In the genomic region with DNA sequence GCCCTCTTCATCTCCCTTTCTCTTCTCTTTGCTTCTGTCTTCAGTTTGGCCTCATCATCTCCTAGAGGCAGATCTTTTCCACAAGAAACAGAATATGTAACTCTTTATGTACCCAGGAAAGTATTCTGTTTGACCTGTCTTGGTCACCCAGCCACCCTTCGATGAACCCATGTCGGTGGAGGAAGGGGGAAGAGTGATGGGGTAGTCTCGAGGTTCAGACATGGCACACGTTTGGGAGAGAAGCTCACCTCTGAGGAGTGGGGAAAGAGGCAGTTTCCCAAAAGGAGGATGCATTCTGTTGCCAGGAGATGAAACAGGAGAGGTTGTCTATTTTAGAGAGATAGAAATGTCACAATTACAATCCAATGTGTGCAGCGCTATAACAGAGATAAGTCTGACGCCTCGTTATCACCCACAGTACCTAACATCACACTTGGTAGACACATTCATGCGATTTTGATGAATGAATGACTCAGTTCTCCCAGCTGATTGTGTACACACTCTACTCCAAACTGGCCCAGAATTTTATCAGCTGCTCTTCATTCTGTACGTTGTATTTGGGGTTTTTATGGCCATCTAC, we compare ENCODE assay signal across 8 cellular contexts. TPM values are rescaled to one million over a fixed set of nuclear protein-coding genes. Genes with fewer than 3 reads are reported as not detected.
A peak's percentile ranks its signal among the peaks of the same experiment; 100 is the strongest.
DNase-seq lines count a peak whose midpoint lies in the region; ATAC-seq and TF ChIP-seq lines count a peak whose summit lies in the region.

No MANE protein-coding gene starts in this region.

- H3K27me3 Mint-ChIP-seq in activated T-cell treated with anti-CD3 and anti-CD28 coated beads, Interleukin-2, amount 50 U/mL, for 4 hours (ENCODE audit: low read depth) = peaks cover 20% of the 10 kb centered on the region

- in situ Hi-C loops in GM13976 (cut with MboI; ENCODE audit: low sequenced_read_pairs, unreplicated experiment) = no loop called here

- no peaks in the 10 kb centered on the region for H3K9me3 ChIP-seq in adipocyte (ENCODE audit: control insufficient read depth, low read length)

- H3K4me1 ChIP-seq in adipocyte (ENCODE audit: control insufficient read depth, insufficient read depth, low read length) = peaks cover 35% of the 10 kb centered on the region

- H3K27me3 ChIP-seq in adipocyte (replicated peaks; ENCODE audit: control insufficient read depth, insufficient read depth, low read length) = no peaks in the 10 kb centered on the region

- no peaks in the 10 kb centered on the region for H3K9me3 Mint-ChIP-seq in activated T-cell treated with anti-CD3 and anti-CD28 coated beads, Interleukin-2, amount 50 U/mL, for 4 hours

- peak overlapping the region; percentile 77 for H3K4me3 Mint-ChIP-seq in activated T-cell treated with anti-CD3 and anti-CD28 coated beads, Interleukin-2, amount 50 U/mL, for 4 hours

- TF ChIP-seq CTCF in GM13976 (IDR thresholded peaks at IDR 0.05; ENCODE audit: borderline replicate concordance, control extremely low read depth, extremely low read depth, insufficient read depth, missing control alignments) = no peak

- no peaks in the 10 kb centered on the region for H3K36me3 Mint-ChIP-seq in activated T-cell treated with anti-CD3 and anti-CD28 coated beads, Interleukin-2, amount 50 U/mL, for 4 hours (ENCODE audit: insufficient read depth)

- ATAC-seq in activated T-cell treated with anti-CD3 and anti-CD28 coated beads, Interleukin-2, amount 50 U/mL, for 4 hours = peak; percentile 68 to 79

- H3K36me3 ChIP-seq in adipocyte (ENCODE audit: control insufficient read depth, insufficient read depth, low read length, severe bottlenecking) = no peaks in the 10 kb centered on the region

- H3K4me3 ChIP-seq in adipocyte (ENCODE audit: low read length) = peak overlapping the region; percentile 93

- DNase-seq in activated T-cell treated with anti-CD3 and anti-CD28 coated beads, Interleukin-2, amount 50 U/mL, for 4 hours = no peak
- no peak for DNase-seq in activated T-cell treated with anti-CD3 and anti-CD28 coated beads, Interleukin-2, amount 50 U/mL, for 1 hour
- DNase-seq in adipocyte (ENCODE audit: low read depth) (no peak), inferior parietal cortex (ENCODE audit: extremely low spot score) (peak; percentile 55), superior temporal gyrus (ENCODE audit: extremely low spot score) (peak; percentile 59), GM13976 (ENCODE audit: low spot score) (no peak), NAMALWA (ENCODE audit: low spot score) (no peak)
- DNase-seq in stimulated activated CD4-positive, alpha-beta T cell treated with anti-CD3 and anti-CD28 coated beads, Interleukin-12 subunit alpha, Interleukin-12 subunit beta, amount 100 ng/mL, for 4 hours = no peak

- peak overlapping the region; percentile 92 for H3K9ac ChIP-seq in adipocyte (ENCODE audit: low read length)

- peaks cover 22% of the 10 kb centered on the region for H3K4me1 Mint-ChIP-seq in activated T-cell treated with anti-CD3 and anti-CD28 coated beads, Interleukin-2, amount 50 U/mL, for 4 hours (ENCODE audit: low read depth)

RNA-seq across cellular contexts. Expression of a gene that starts 0.7 kb away (rescaled TPM):
- total RNA-seq in activated T-cell treated with anti-CD3 and anti-CD28 coated beads, Interleukin-2, amount 50 U/mL, for 4 hours = 10 to 100 TPM in 1 of 3 donors, 1 to 10 TPM in 2; 3.9 to 16.2 (median 8.6) TPM

RNA-seq across cellular contexts. Expression of a gene that starts 1.9 kb away (rescaled TPM):
- not detected for total RNA-seq in activated T-cell treated with anti-CD3 and anti-CD28 coated beads, Interleukin-2, amount 50 U/mL, for 4 hours

Comparison
In these comparisons a context has a peak if more than half of its experiments do, and no peak if none do; other contexts are left out.
1. DNase-seq: peak in inferior parietal cortex (single experiment) and superior temporal gyrus (single experiment); none in activated T-cell treated with anti-CD3 and anti-CD28 coated beads, Interleukin-2, amount 50 U/mL, for 4 hours (single experiment), activated T-cell treated with anti-CD3 and anti-CD28 coated beads, Interleukin-2, amount 50 U/mL, for 1 hour (single experiment), adipocyte (single experiment), GM13976 (single experiment), NAMALWA (single experiment) and stimulated activated CD4-positive, alpha-beta T cell treated with anti-CD3 and anti-CD28 coated beads, Interleukin-12 subunit alpha, Interleukin-12 subunit beta, amount 100 ng/mL, for 4 hours (single experiment).